In genomic region chr12:39372929-39373328, GRCh38 we compare ENCODE assay signal across 9 cellular contexts.
DNase-seq lines count a peak whose midpoint lies in the region; ATAC-seq and TF ChIP-seq lines count a peak whose summit lies in the region.
"Had no signal": no experiment of that assay in that cellular context is flagged by ENCODE, and none has a peak within 500 bp of the region (broad histone marks: within the 10 kb centered on the region; RNA-seq: fewer than 3 reads in every experiment).

No MANE protein-coding gene starts in this region.

- H3K4me1 ChIP-seq in naive thymus-derived CD4-positive, alpha-beta T cell (ENCODE audit: control insufficient read depth in 2 of 2, insufficient read depth in 2 of 2, low read length in 2 of 2) = peaks cover 3 to 22% of the 10 kb centered on the region in 2 donors
- peaks cover 47% of the 10 kb centered on the region for H3K4me1 ChIP-seq in BE2C

- peaks cover 18% of the 10 kb centered on the region for H3K4me1 Mint-ChIP-seq in activated CD4-positive, alpha-beta T cell treated with anti-CD3 and anti-CD28 coated beads, Interleukin-2, amount 10 ng/mL, durations not matched to agents 24 days and 14 days
- peaks cover 0 to 15% (median 8%) of the 10 kb centered on the region in 7 donors for H3K4me1 Mint-ChIP-seq in naive thymus-derived CD4-positive, alpha-beta T cell
- peaks cover 8% of the 10 kb centered on the region for H3K4me1 Mint-ChIP-seq in progenitor cell of endocrine pancreas (ENCODE audit: low read depth)

- H3K9me3 Mint-ChIP-seq in activated CD4-positive, alpha-beta T cell treated with anti-CD3 and anti-CD28 coated beads, Interleukin-2, amount 10 ng/mL, durations not matched to agents 24 days and 14 days = peaks cover 13% of the 10 kb centered on the region
- H3K9me3 Mint-ChIP-seq in naive thymus-derived CD4-positive, alpha-beta T cell = peaks cover 0 to 13% (median 0%) of the 10 kb centered on the region in 11 donors
- H3K9me3 Mint-ChIP-seq in progenitor cell of endocrine pancreas (ENCODE audit: low read depth) = no peaks in the 10 kb centered on the region

- intact Hi-C loops in activated CD4-positive, alpha-beta T cell treated with anti-CD3 and anti-CD28 coated beads, Interleukin-2, amount 10 ng/mL, durations not matched to agents 24 days and 14 days (cut with micrococcal nuclease) = loop anchor here (1.0 to 2.0 kb wide), 2 partner anchors 32 to 70 kb away; partner anchors contain the start of gene KIF21A
- intact Hi-C loops in naive thymus-derived CD4-positive, alpha-beta T cell (cut with micrococcal nuclease) = loop anchor here in 1 of 2 donors (5.0 kb wide), 1 partner anchor 69 kb away; the partner anchor contains the start of gene KIF21A

- H3K4me3 Mint-ChIP-seq in activated CD4-positive, alpha-beta T cell treated with anti-CD3 and anti-CD28 coated beads, Interleukin-2, amount 10 ng/mL, durations not matched to agents 24 days and 14 days = peak overlapping the region; percentile 3
- peak overlapping the region in 1 of 10 donors; percentile 21 for H3K4me3 Mint-ChIP-seq in naive thymus-derived CD4-positive, alpha-beta T cell
- no peak overlapping the region for H3K4me3 Mint-ChIP-seq in progenitor cell of endocrine pancreas (ENCODE audit: low read depth)

- H3K27ac ChIP-seq in naive thymus-derived CD4-positive, alpha-beta T cell (ENCODE audit: low read depth, low read length) = no peak overlapping the region
- H3K27ac ChIP-seq: epithelial cell of prostate had no signal

- no peaks in the 10 kb centered on the region for H3K9me3 ChIP-seq in naive thymus-derived CD4-positive, alpha-beta T cell (ENCODE audit: control insufficient read depth in 2 of 3, low read length in 3 of 3)
- no peaks in the 10 kb centered on the region for H3K9me3 ChIP-seq in BE2C

- POLR2A ChIA-PET in naive thymus-derived CD4-positive, alpha-beta T cell (lab: Charles Lee) = no interaction called here

- no peak overlapping the region for H3K4me3 ChIP-seq in naive thymus-derived CD4-positive, alpha-beta T cell (ENCODE audit: low read length)
- H3K4me3 ChIP-seq in BE2C (ENCODE audit: low read depth, low read length) = no peak overlapping the region

- DNase-seq in activated CD4-positive, alpha-beta T cell treated with anti-CD3 and anti-CD28 coated beads, Interleukin-2, amount 10 ng/mL, durations not matched to agents 24 days and 14 days = peak; percentile 60
- no peak for DNase-seq in activated CD4-positive, alpha-beta T cell treated with anti-CD3 and anti-CD28 coated beads, Interleukin-2, amount 50 U/mL, for 48 hours
- DNase-seq in NOMO-1 (lab: John Stamatoyannopoulos, UW; ENCODE audit: unreplicated experiment in 2 of 2) = peak; percentile 36 to 60
- no peak for DNase-seq in naive thymus-derived CD4-positive, alpha-beta T cell
- DNase-seq in BE2C = no peak
- no peak for DNase-seq in progenitor cell of endocrine pancreas (ENCODE audit: low spot score, unreplicated experiment)
- DNase-seq in inferior parietal cortex (ENCODE audit: extremely low spot score) = no peak

- peak; percentile 73 for ATAC-seq in HG02678 (IDR thresholded peaks at IDR 0.05; ENCODE audit: unreplicated experiment)
- ATAC-seq in naive thymus-derived CD4-positive, alpha-beta T cell = peak; percentile 87

- H3K27me3 ChIP-seq in naive thymus-derived CD4-positive, alpha-beta T cell (ENCODE audit: control insufficient read depth in 2 of 2, insufficient read depth in 2 of 2, low read length in 2 of 2) = no peaks in the 10 kb centered on the region
- H3K27me3 ChIP-seq in BE2C = no peaks in the 10 kb centered on the region

- CTCF ChIA-PET in naive thymus-derived CD4-positive, alpha-beta T cell (lab: Charles Lee) = no interaction called here

- H3K36me3 ChIP-seq in naive thymus-derived CD4-positive, alpha-beta T cell (ENCODE audit: control insufficient read depth in 2 of 3, insufficient read depth in 3 of 3, low read length in 3 of 3) = no peaks in the 10 kb centered on the region
- H3K36me3 ChIP-seq in BE2C = peaks cover 42% of the 10 kb centered on the region

- peak overlapping the region; percentile 71 for H3K27ac Mint-ChIP-seq in activated CD4-positive, alpha-beta T cell treated with anti-CD3 and anti-CD28 coated beads, Interleukin-2, amount 10 ng/mL, durations not matched to agents 24 days and 14 days
- H3K27ac Mint-ChIP-seq in naive thymus-derived CD4-positive, alpha-beta T cell = peak overlapping the region in 1 of 9 donors; percentile 35
- H3K27ac Mint-ChIP-seq in progenitor cell of endocrine pancreas = no peak overlapping the region

- no peak for TF ChIP-seq CTCF in BE2C (IDR thresholded peaks at IDR 0.05; ENCODE audit: low read depth, low read length)
- TF ChIP-seq CTCF in progenitor cell of endocrine pancreas (IDR thresholded peaks at IDR 0.05; ENCODE audit: unreplicated experiment) = no peak

- no peaks in the 10 kb centered on the region for H3K27me3 Mint-ChIP-seq in activated CD4-positive, alpha-beta T cell treated with anti-CD3 and anti-CD28 coated beads, Interleukin-2, amount 10 ng/mL, durations not matched to agents 24 days and 14 days
- no peaks in the 10 kb centered on the region for H3K27me3 Mint-ChIP-seq in naive thymus-derived CD4-positive, alpha-beta T cell
- no peaks in the 10 kb centered on the region for H3K27me3 Mint-ChIP-seq in progenitor cell of endocrine pancreas

- H3K36me3 Mint-ChIP-seq in activated CD4-positive, alpha-beta T cell treated with anti-CD3 and anti-CD28 coated beads, Interleukin-2, amount 10 ng/mL, durations not matched to agents 24 days and 14 days (ENCODE audit: low read depth) = peaks cover 11% of the 10 kb centered on the region
- peaks cover 0 to 15% (median 0%) of the 10 kb centered on the region in 5 donors for H3K36me3 Mint-ChIP-seq in naive thymus-derived CD4-positive, alpha-beta T cell
- H3K36me3 Mint-ChIP-seq in progenitor cell of endocrine pancreas (ENCODE audit: insufficient read depth) = peaks cover 1% of the 10 kb centered on the region

Comparison
In these comparisons a context has a peak if more than half of its experiments do, and no peak if none do; other contexts are left out.
1. DNase-seq: peak in activated CD4-positive, alpha-beta T cell treated with anti-CD3 and anti-CD28 coated beads, Interleukin-2, amount 10 ng/mL, durations not matched to agents 24 days and 14 days (single experiment) and NOMO-1 (2 of 2); none in activated CD4-positive, alpha-beta T cell treated with anti-CD3 and anti-CD28 coated beads, Interleukin-2, amount 50 U/mL, for 48 hours (0 of 2), naive thymus-derived CD4-positive, alpha-beta T cell (0 of 9), BE2C (single experiment), progenitor cell of endocrine pancreas (single experiment) and inferior parietal cortex (single experiment).